1 cellular context compared by ENCODE assay signal in genomic region chr11:99592241-99592640, GRCh38.
TF ChIP-seq lines count a peak whose summit lies in the region.

No MANE protein-coding gene starts in this region.

TF ChIP-seq in HepG2, 621 proteins besides CTCF, POLR2A, EP300 and RAD21 (continued from another document):
- TF ChIP-seq ZNF10 (CRISPR knock-in tag; IDR thresholded peaks at IDR 0.05; ENCODE audit: borderline replicate concordance, low read depth) = no peak
- TF ChIP-seq SAFB2 (CRISPR knock-in tag; IDR thresholded peaks at IDR 0.05; ENCODE audit: borderline replicate concordance, low read depth) = no peak
- no peak for TF ChIP-seq REST (IDR thresholded peaks at IDR 0.05; ENCODE audit: borderline replicate concordance in 1 of 2, low read depth in 1 of 2, low read length in 2 of 2)
- no peak for TF ChIP-seq RFX3 (CRISPR knock-in tag; IDR thresholded peaks at IDR 0.05)
- TF ChIP-seq TCF7L2 (IDR thresholded peaks at IDR 0.05; ENCODE audit: low read depth, low read length) = no peak
- no peak for TF ChIP-seq ZNF34 (CRISPR knock-in tag; IDR thresholded peaks at IDR 0.05; ENCODE audit: borderline replicate concordance)
- no peak for TF ChIP-seq ELK4 (CRISPR knock-in tag; IDR thresholded peaks at IDR 0.05; ENCODE audit: borderline replicate concordance)
- TF ChIP-seq ZNF296 (CRISPR knock-in tag; conservative IDR thresholded peaks at IDR 0.05) = no peak
- no peak for TF ChIP-seq ZNF577 (CRISPR knock-in tag; IDR thresholded peaks at IDR 0.05; ENCODE audit: borderline replicate concordance, low read depth)
